ENCODE assay signal across 1 cellular context in genomic region chr14:67583711-67584644, GRCh38.
TF ChIP-seq lines count a peak whose summit lies in the region.

No MANE protein-coding gene starts in this region.

TF ChIP-seq in K562, 482 proteins besides CTCF, POLR2A, EP300 and RAD21:
- no peak for TF ChIP-seq MTA1 (IDR thresholded peaks at IDR 0.05; ENCODE audit: borderline replicate concordance)
- TF ChIP-seq STAG1 (CRISPR knock-in tag; IDR thresholded peaks at IDR 0.05; ENCODE audit: borderline replicate concordance) = peak; percentile 74; the same call in 1 of the 2 replicates
- no peak for TF ChIP-seq CEBPG (CRISPR knock-in tag; IDR thresholded peaks at IDR 0.05)
- TF ChIP-seq CEBPG (tag; conservative IDR thresholded peaks at IDR 0.05 in 1 of 2, IDR thresholded peaks at IDR 0.05 in 1 of 2) = no peak
- peak; percentile 93 for TF ChIP-seq SMC3 (conservative IDR thresholded peaks at IDR 0.05; ENCODE audit: insufficient read depth, low read depth, low read length)
- TF ChIP-seq MAZ (CRISPR knock-in tag; conservative IDR thresholded peaks at IDR 0.05 in 1 of 2, IDR thresholded peaks at IDR 0.05 in 1 of 2) = 0 out of 4 replicates have a peak, but pooled peaks of 1 of the 2 experiments have one; percentile 28
- TF ChIP-seq KLF1 (tag; IDR thresholded peaks at IDR 0.05) = no peak
- peak; percentile 18 for TF ChIP-seq PRDM10 (IDR thresholded peaks at IDR 0.05; ENCODE audit: partially characterized antibody)
- no peak for TF ChIP-seq GABPB1 (CRISPR knock-in tag; IDR thresholded peaks at IDR 0.05)
- no peak for TF ChIP-seq KLF6 (CRISPR knock-in tag; IDR thresholded peaks at IDR 0.05; ENCODE audit: borderline replicate concordance)
- 0 out of 2 replicates have a peak, but pooled peaks have one; percentile 12 for TF ChIP-seq BHLHE40 (IDR thresholded peaks at IDR 0.05; ENCODE audit: low read length)
- TF ChIP-seq L3MBTL2 (IDR thresholded peaks at IDR 0.05) = no peak
- TF ChIP-seq GATA2 (CRISPR knock-in tag; IDR thresholded peaks at IDR 0.05) = peak; percentile 30; the same call in 1 of the 2 replicates
- no peak for TF ChIP-seq ZBTB7A (IDR thresholded peaks at IDR 0.05; ENCODE audit: borderline replicate concordance, control insufficient read depth, low read depth, low read length)
- TF ChIP-seq GATAD2B (IDR thresholded peaks at IDR 0.05; ENCODE audit: borderline replicate concordance) = no peak
- no peak for TF ChIP-seq MYC (IDR thresholded peaks at IDR 0.05; ENCODE audit: low read depth, low read length)
- no peak for TF ChIP-seq MYC (CRISPR knock-in tag; IDR thresholded peaks at IDR 0.05; ENCODE audit: borderline replicate concordance, low read depth)
- peak; percentile 49; the same call in 1 of the 2 replicates for TF ChIP-seq RB1 (IDR thresholded peaks at IDR 0.05; ENCODE audit: low read depth)
- TF ChIP-seq, protein P1, sequence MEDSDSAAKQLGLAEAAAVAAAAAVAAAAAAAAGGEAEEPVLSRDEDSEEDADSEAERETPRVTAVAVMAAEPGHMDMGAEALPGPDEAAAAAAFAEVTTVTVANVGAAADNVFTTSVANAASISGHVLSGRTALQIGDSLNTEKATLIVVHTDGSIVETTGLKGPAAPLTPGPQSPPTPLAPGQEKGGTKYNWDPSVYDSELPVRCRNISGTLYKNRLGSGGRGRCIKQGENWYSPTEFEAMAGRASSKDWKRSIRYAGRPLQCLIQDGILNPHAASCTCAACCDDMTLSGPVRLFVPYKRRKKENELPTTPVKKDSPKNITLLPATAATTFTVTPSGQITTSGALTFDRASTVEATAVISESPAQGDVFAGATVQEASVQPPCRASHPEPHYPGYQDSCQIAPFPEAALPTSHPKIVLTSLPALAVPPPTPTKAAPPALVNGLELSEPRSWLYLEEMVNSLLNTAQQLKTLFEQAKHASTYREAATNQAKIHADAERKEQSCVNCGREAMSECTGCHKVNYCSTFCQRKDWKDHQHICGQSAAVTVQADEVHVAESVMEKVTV (CRISPR knock-in tag; IDR thresholded peaks at IDR 0.05) = peak; percentile 87
- no peak for TF ChIP-seq THRB (CRISPR knock-in tag; conservative IDR thresholded peaks at IDR 0.05)
- no peak for TF ChIP-seq PHTF2 (CRISPR knock-in tag; IDR thresholded peaks at IDR 0.05)
- peak; percentile 81; the same call in 1 of the 2 replicates for TF ChIP-seq ARID2 (IDR thresholded peaks at IDR 0.05)
TF ChIP-seq in K562: peak in this region for 9.
